In genomic region chr11:45852712-45853101, GRCh38 we compare ENCODE assay signal across 1 cellular context.
TF ChIP-seq lines count a peak whose summit lies in the region.

No MANE protein-coding gene starts in this region.

TF ChIP-seq in GM23338, 12 proteins besides CTCF, POLR2A, EP300 and RAD21 (continued from another document):
- TF ChIP-seq ZNF462 (CRISPR knock-in tag; IDR thresholded peaks at IDR 0.05) (no peak), JUNB (IDR thresholded peaks at IDR 0.05; ENCODE audit: unreplicated experiment) (no peak), CREB1 (CRISPR knock-in tag; IDR thresholded peaks at IDR 0.05; ENCODE audit: low read depth) (no peak), EZH2phosphoT487 (IDR thresholded peaks at IDR 0.05; ENCODE audit: unreplicated experiment) (no peak), EZH2 (IDR thresholded peaks at IDR 0.05; ENCODE audit: low read depth, unreplicated experiment) (no peak), STAT1 (IDR thresholded peaks at IDR 0.05; ENCODE audit: unreplicated experiment) (no peak), ZNF331 (CRISPR knock-in tag; IDR thresholded peaks at IDR 0.05; ENCODE audit: low read depth) (no peak), POLR2AphosphoS5 (IDR thresholded peaks at IDR 0.05; ENCODE audit: low read depth) (no peak), NANOG (IDR thresholded peaks at IDR 0.05; ENCODE audit: borderline replicate concordance) (no peak), ZNF114 (CRISPR knock-in tag; IDR thresholded peaks at IDR 0.05) (no peak)
